1 cellular context compared by ENCODE assay signal in the genomic region with DNA sequence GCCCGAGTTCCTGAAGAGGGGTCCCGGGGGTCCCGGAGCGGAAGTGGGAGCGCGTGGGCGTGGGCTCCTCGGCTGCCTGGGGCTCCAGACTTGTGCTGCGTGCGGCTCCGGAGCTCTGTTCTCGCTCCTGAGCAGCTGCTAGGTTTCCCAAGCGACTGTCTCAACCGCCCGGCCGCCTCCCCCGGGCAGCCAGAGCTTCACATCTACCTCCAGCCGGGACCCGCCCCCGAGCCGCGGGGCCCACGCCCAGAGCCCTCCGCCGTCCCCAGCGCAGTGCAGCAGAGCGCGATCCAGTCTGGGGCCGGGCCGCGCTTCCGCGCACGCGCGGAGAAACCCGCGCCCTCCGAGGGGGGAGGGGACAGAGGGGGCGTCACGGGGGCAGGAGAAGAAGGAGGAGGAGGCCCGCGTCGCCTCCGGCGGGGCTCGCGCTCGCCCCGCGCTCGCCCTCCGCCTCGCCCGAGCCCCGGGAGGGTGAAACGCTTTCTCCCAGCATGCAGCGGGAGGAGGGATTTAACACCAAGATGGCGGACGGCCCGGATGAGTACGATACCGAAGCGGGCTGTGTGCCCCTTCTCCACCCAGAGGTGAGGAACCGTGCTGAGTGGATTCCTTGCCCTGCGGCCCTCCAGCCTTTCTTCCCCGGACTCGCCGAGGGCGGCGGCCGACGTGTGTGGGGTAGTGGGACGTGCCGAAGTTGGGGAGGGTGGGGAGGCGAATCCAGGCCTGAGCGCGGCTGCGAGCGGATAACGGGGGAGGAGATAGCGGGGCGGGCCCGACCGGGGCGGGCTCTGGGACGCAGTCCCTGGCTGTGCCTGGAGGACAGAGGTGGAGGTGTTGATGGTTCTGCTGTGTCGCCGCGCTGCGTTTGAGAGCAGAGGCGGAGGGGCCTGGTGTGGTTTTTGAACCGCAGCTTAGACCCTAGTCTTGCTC.
TF ChIP-seq lines count a peak whose summit lies in the region.

A gene with protein sequence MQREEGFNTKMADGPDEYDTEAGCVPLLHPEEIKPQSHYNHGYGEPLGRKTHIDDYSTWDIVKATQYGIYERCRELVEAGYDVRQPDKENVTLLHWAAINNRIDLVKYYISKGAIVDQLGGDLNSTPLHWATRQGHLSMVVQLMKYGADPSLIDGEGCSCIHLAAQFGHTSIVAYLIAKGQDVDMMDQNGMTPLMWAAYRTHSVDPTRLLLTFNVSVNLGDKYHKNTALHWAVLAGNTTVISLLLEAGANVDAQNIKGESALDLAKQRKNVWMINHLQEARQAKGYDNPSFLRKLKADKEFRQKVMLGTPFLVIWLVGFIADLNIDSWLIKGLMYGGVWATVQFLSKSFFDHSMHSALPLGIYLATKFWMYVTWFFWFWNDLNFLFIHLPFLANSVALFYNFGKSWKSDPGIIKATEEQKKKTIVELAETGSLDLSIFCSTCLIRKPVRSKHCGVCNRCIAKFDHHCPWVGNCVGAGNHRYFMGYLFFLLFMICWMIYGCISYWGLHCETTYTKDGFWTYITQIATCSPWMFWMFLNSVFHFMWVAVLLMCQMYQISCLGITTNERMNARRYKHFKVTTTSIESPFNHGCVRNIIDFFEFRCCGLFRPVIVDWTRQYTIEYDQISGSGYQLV (plus strand): TSS at position 370 of the 930 bp plus-strand sequence. CDS start 122 bp downstream, at position 492.

TF ChIP-seq in HepG2, 621 proteins besides CTCF, POLR2A, EP300 and RAD21 (continued from another document and continues in another):
- TF ChIP-seq, protein P1, sequence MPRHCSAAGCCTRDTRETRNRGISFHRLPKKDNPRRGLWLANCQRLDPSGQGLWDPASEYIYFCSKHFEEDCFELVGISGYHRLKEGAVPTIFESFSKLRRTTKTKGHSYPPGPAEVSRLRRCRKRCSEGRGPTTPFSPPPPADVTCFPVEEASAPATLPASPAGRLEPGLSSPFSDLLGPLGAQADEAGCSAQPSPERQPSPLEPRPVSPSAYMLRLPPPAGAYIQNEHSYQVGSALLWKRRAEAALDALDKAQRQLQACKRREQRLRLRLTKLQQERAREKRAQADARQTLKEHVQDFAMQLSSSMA (CRISPR knock-in tag; IDR thresholded peaks at IDR 0.05), result no peak
- TF ChIP-seq, protein P2, sequence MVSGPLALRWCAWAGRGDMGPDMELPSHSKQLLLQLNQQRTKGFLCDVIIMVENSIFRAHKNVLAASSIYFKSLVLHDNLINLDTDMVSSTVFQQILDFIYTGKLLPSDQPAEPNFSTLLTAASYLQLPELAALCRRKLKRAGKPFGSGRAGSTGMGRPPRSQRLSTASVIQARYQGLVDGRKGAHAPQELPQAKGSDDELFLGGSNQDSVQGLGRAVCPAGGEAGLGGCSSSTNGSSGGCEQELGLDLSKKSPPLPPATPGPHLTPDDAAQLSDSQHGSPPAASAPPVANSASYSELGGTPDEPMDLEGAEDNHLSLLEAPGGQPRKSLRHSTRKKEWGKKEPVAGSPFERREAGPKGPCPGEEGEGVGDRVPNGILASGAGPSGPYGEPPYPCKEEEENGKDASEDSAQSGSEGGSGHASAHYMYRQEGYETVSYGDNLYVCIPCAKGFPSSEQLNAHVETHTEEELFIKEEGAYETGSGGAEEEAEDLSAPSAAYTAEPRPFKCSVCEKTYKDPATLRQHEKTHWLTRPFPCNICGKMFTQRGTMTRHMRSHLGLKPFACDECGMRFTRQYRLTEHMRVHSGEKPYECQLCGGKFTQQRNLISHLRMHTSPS (CRISPR knock-in tag; IDR thresholded peaks at IDR 0.05; ENCODE audit: low read depth), result no peak
- TF ChIP-seq PITX1 (CRISPR knock-in tag; IDR thresholded peaks at IDR 0.05) (peak; percentile 94), ZFX (CRISPR knock-in tag; IDR thresholded peaks at IDR 0.05; ENCODE audit: low read depth) (peak; percentile 99), AGO1 (IDR thresholded peaks at IDR 0.05; ENCODE audit: low read depth, low read length, poor library complexity, severe bottlenecking) (peak; percentile 64), KAT7 (CRISPR knock-in tag; IDR thresholded peaks at IDR 0.05; ENCODE audit: borderline replicate concordance) (peak; percentile 45; the same call in 1 of the 2 replicates), ZC3H4 (CRISPR knock-in tag; IDR thresholded peaks at IDR 0.05; ENCODE audit: borderline replicate concordance) (no peak), NR2F2 (IDR thresholded peaks at IDR 0.05; ENCODE audit: borderline replicate concordance, low read depth) (no peak), TRIM24 (CRISPR knock-in tag; IDR thresholded peaks at IDR 0.05) (no peak), ZBTB7B (CRISPR knock-in tag; IDR thresholded peaks at IDR 0.05) (no peak), TOE1 (CRISPR knock-in tag; IDR thresholded peaks at IDR 0.05) (no peak), NCOA5 (CRISPR knock-in tag; IDR thresholded peaks at IDR 0.05) (no peak), PLRG1 (conservative IDR thresholded peaks at IDR 0.05) (no peak), MED13 (CRISPR knock-in tag; IDR thresholded peaks at IDR 0.05) (peak; percentile 10; the same call in 1 of the 2 replicates), ZNF354B (CRISPR knock-in tag; IDR thresholded peaks at IDR 0.05) (no peak), ZFYVE20 (CRISPR knock-in tag; IDR thresholded peaks at IDR 0.05; ENCODE audit: borderline replicate concordance, low read depth) (no peak), SMARCE1 (IDR thresholded peaks at IDR 0.05; ENCODE audit: borderline replicate concordance) (no peak), HDAC1 (CRISPR knock-in tag; IDR thresholded peaks at IDR 0.05) (peak; percentile 53; the same call in 1 of the 2 replicates), TCF12 (IDR thresholded peaks at IDR 0.05) (no peak), TCF12 (CRISPR knock-in tag; IDR thresholded peaks at IDR 0.05) (peak; percentile 20; the same call in 1 of the 2 replicates), ZNF879 (CRISPR knock-in tag; IDR thresholded peaks at IDR 0.05) (0 out of 2 replicates have a peak, but pooled peaks have one; percentile 45), RBM22 (optimal IDR thresholded peaks at IDR 0.05; ENCODE audit: low read length) (no peak), ONECUT2 (CRISPR knock-in tag; IDR thresholded peaks at IDR 0.05) (no peak), ZNF101 (CRISPR knock-in tag; IDR thresholded peaks at IDR 0.05; ENCODE audit: borderline replicate concordance, low read depth) (no peak), FOXK1 (CRISPR knock-in tag; IDR thresholded peaks at IDR 0.05; ENCODE audit: borderline replicate concordance, low read depth) (no peak), ZNF350 (CRISPR knock-in tag; IDR thresholded peaks at IDR 0.05; ENCODE audit: borderline replicate concordance, low read depth) (peak; percentile 66), NR2F1 (CRISPR knock-in tag; IDR thresholded peaks at IDR 0.05) (no peak), IRX3 (CRISPR knock-in tag; IDR thresholded peaks at IDR 0.05; ENCODE audit: borderline replicate concordance, low read depth) (peak; percentile 30; the same call in 1 of the 2 replicates), MEIS1 (CRISPR knock-in tag; IDR thresholded peaks at IDR 0.05; ENCODE audit: borderline replicate concordance) (peak; percentile 91; the same call in 1 of the 2 replicates), ZNF562 (CRISPR knock-in tag; IDR thresholded peaks at IDR 0.05; ENCODE audit: borderline replicate concordance) (0 out of 2 replicates have a peak, but pooled peaks have one; percentile 30), ZNF614 (CRISPR knock-in tag; IDR thresholded peaks at IDR 0.05; ENCODE audit: borderline replicate concordance) (0 out of 2 replicates have a peak, but pooled peaks have one; percentile 14), ZNF432 (CRISPR knock-in tag; IDR thresholded peaks at IDR 0.05; ENCODE audit: borderline replicate concordance) (no peak), IRF2 (CRISPR knock-in tag; IDR thresholded peaks at IDR 0.05) (peak; percentile 63)
- TF ChIP-seq, protein P3, sequence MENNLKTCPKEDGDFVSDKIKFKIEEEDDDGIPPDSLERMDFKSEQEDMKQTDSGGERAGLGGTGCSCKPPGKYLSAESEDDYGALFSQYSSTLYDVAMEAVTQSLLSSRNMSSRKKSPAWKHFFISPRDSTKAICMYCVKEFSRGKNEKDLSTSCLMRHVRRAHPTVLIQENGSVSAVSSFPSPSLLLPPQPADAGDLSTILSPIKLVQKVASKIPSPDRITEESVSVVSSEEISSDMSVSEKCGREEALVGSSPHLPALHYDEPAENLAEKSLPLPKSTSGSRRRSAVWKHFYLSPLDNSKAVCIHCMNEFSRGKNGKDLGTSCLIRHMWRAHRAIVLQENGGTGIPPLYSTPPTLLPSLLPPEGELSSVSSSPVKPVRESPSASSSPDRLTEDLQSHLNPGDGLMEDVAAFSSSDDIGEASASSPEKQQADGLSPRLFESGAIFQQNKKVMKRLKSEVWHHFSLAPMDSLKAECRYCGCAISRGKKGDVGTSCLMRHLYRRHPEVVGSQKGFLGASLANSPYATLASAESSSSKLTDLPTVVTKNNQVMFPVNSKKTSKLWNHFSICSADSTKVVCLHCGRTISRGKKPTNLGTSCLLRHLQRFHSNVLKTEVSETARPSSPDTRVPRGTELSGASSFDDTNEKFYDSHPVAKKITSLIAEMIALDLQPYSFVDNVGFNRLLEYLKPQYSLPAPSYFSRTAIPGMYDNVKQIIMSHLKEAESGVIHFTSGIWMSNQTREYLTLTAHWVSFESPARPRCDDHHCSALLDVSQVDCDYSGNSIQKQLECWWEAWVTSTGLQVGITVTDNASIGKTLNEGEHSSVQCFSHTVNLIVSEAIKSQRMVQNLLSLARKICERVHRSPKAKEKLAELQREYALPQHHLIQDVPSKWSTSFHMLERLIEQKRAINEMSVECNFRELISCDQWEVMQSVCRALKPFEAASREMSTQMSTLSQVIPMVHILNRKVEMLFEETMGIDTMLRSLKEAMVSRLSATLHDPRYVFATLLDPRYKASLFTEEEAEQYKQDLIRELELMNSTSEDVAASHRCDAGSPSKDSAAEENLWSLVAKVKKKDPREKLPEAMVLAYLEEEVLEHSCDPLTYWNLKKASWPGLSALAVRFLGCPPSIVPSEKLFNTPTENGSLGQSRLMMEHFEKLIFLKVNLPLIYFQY (CRISPR knock-in tag; IDR thresholded peaks at IDR 0.05; ENCODE audit: borderline replicate concordance), result 0 out of 2 replicates have a peak, but pooled peaks have one; percentile 15
- TF ChIP-seq, protein P4, sequence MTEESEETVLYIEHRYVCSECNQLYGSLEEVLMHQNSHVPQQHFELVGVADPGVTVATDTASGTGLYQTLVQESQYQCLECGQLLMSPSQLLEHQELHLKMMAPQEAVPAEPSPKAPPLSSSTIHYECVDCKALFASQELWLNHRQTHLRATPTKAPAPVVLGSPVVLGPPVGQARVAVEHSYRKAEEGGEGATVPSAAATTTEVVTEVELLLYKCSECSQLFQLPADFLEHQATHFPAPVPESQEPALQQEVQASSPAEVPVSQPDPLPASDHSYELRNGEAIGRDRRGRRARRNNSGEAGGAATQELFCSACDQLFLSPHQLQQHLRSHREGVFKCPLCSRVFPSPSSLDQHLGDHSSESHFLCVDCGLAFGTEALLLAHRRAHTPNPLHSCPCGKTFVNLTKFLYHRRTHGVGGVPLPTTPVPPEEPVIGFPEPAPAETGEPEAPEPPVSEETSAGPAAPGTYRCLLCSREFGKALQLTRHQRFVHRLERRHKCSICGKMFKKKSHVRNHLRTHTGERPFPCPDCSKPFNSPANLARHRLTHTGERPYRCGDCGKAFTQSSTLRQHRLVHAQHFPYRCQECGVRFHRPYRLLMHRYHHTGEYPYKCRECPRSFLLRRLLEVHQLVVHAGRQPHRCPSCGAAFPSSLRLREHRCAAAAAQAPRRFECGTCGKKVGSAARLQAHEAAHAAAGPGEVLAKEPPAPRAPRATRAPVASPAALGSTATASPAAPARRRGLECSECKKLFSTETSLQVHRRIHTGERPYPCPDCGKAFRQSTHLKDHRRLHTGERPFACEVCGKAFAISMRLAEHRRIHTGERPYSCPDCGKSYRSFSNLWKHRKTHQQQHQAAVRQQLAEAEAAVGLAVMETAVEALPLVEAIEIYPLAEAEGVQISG (CRISPR knock-in tag; IDR thresholded peaks at IDR 0.05), result no peak; the same call in none of the 2 replicates
- TF ChIP-seq, protein P5, sequence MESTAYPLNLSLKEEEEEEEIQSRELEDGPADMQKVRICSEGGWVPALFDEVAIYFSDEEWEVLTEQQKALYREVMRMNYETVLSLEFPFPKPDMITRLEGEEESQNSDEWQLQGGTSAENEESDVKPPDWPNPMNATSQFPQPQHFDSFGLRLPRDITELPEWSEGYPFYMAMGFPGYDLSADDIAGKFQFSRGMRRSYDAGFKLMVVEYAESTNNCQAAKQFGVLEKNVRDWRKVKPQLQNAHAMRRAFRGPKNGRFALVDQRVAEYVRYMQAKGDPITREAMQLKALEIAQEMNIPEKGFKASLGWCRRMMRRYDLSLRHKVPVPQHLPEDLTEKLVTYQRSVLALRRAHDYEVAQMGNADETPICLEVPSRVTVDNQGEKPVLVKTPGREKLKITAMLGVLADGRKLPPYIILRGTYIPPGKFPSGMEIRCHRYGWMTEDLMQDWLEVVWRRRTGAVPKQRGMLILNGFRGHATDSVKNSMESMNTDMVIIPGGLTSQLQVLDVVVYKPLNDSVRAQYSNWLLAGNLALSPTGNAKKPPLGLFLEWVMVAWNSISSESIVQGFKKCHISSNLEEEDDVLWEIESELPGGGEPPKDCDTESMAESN (CRISPR knock-in tag; conservative IDR thresholded peaks at IDR 0.05), result peak; percentile 84
- TF ChIP-seq, protein P6, sequence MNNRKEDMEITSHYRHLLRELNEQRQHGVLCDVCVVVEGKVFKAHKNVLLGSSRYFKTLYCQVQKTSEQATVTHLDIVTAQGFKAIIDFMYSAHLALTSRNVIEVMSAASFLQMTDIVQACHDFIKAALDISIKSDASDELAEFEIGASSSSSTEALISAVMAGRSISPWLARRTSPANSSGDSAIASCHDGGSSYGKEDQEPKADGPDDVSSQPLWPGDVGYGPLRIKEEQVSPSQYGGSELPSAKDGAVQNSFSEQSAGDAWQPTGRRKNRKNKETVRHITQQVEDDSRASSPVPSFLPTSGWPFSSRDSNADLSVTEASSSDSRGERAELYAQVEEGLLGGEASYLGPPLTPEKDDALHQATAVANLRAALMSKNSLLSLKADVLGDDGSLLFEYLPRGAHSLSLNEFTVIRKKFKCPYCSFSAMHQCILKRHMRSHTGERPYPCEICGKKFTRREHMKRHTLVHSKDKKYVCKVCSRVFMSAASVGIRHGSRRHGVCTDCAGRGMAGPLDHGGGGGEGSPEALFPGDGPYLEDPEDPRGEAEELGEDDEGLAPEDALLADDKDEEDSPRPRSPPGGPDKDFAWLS (CRISPR knock-in tag; IDR thresholded peaks at IDR 0.05; ENCODE audit: borderline replicate concordance), result no peak
- TF ChIP-seq, protein P7, sequence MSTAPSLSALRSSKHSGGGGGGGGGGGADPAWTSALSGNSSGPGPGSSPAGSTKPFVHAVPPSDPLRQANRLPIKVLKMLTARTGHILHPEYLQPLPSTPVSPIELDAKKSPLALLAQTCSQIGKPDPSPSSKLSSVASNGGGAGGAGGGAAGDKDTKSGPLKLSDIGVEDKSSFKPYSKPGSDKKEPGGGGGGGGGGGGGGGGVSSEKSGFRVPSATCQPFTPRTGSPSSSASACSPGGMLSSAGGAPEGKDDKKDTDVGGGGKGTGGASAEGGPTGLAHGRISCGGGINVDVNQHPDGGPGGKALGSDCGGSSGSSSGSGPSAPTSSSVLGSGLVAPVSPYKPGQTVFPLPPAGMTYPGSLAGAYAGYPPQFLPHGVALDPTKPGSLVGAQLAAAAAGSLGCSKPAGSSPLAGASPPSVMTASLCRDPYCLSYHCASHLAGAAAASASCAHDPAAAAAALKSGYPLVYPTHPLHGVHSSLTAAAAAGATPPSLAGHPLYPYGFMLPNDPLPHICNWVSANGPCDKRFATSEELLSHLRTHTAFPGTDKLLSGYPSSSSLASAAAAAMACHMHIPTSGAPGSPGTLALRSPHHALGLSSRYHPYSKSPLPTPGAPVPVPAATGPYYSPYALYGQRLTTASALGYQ (CRISPR knock-in tag; IDR thresholded peaks at IDR 0.05), result no peak
